8 cellular contexts compared by ENCODE assay signal in genomic region chr4:1683371-1683902, GRCh38. TPM values are rescaled to one million over a fixed set of nuclear protein-coding genes. Genes with fewer than 3 reads are reported as not detected.
DNase-seq lines count a peak whose midpoint lies in the region; ATAC-seq and TF ChIP-seq lines count a peak whose summit lies in the region.

No MANE protein-coding gene starts in this region.

- peak overlapping the region; percentile 69 for H3K4me3 Mint-ChIP-seq in activated CD8-positive, alpha-beta memory T cell treated with anti-CD3 and anti-CD28 coated beads, Interleukin-2, amount 10 ng/mL, durations not matched to agents 7 days and 5 days
- H3K4me3 Mint-ChIP-seq in activated CD8-positive, alpha-beta T cell treated with anti-CD3 and anti-CD28 coated beads, Interleukin-2, amount 10 ng/mL, durations not matched to agents 7 days and 5 days = peak overlapping the region; percentile 71

- H3K4me1 Mint-ChIP-seq in activated CD8-positive, alpha-beta memory T cell treated with anti-CD3 and anti-CD28 coated beads, Interleukin-2, amount 10 ng/mL, durations not matched to agents 7 days and 5 days = peaks cover 9% of the 10 kb centered on the region
- peaks cover 12% of the 10 kb centered on the region for H3K4me1 Mint-ChIP-seq in activated CD8-positive, alpha-beta T cell treated with anti-CD3 and anti-CD28 coated beads, Interleukin-2, amount 10 ng/mL, durations not matched to agents 7 days and 5 days (ENCODE audit: low read depth)

- no peak for DNase-seq in activated CD8-positive, alpha-beta memory T cell treated with anti-CD3 and anti-CD28 coated beads, Interleukin-2, amount 10 ng/mL, durations not matched to agents 7 days and 5 days
- no peak for DNase-seq in activated CD8-positive, alpha-beta memory T cell treated with anti-CD3 and anti-CD28 coated beads, Interleukin-2, amount 50 U/mL, for 4 hours
- peak; percentile 56 for DNase-seq in HS-27A (ENCODE audit: low read depth)
- DNase-seq in activated CD8-positive, alpha-beta T cell treated with anti-CD3 and anti-CD28 coated beads, Interleukin-2, amount 10 ng/mL, durations not matched to agents 7 days and 5 days = peak; percentile 46
- peak; percentile 73 for DNase-seq in fibroblast of villous mesenchyme (ENCODE audit: low read depth)
- no peak for DNase-seq in ecto neural progenitor cell (ENCODE audit: low spot score)

- TF ChIP-seq CTCF in fibroblast of villous mesenchyme (IDR thresholded peaks at IDR 0.05; ENCODE audit: insufficient read depth, low read depth, low read length) = no peak

- CTCF ChIA-PET in activated CD8-positive, alpha-beta memory T cell treated with anti-CD3 and anti-CD28 coated beads, Interleukin-2, amount 10 ng/mL, durations not matched to agents 7 days and 5 days (lab: Charles Lee) = interaction anchor here (1.0 to 2.1 kb wide), 3 partner anchors 10 to 109 kb away, joined by 3 to 11 read pairs (median 4); partner anchors contain the start of gene FGFR3
- CTCF ChIA-PET in activated CD8-positive, alpha-beta T cell treated with anti-CD3 and anti-CD28 coated beads, Interleukin-2, amount 10 ng/mL, durations not matched to agents 7 days and 5 days (lab: Charles Lee) = interaction anchor here (1.8 to 2.0 kb wide), 2 partner anchors 10 to 43 kb away, joined by 4 to 11 read pairs; no protein-coding TSS in a partner anchor

- H3K27me3 Mint-ChIP-seq in activated CD8-positive, alpha-beta memory T cell treated with anti-CD3 and anti-CD28 coated beads, Interleukin-2, amount 10 ng/mL, durations not matched to agents 7 days and 5 days = peaks cover 13% of the 10 kb centered on the region
- peaks cover 6% of the 10 kb centered on the region for H3K27me3 Mint-ChIP-seq in activated CD8-positive, alpha-beta T cell treated with anti-CD3 and anti-CD28 coated beads, Interleukin-2, amount 10 ng/mL, durations not matched to agents 7 days and 5 days (ENCODE audit: low read depth)

- H3K4me3 ChIP-seq in fibroblast of villous mesenchyme (ENCODE audit: low read depth, low read length) (peak overlapping the region; percentile 63), neuron (ENCODE audit: low read length) (peak overlapping the region; percentile 40)

- peaks cover 5% of the 10 kb centered on the region for H3K9me3 ChIP-seq in neuron (ENCODE audit: low read length)

- H3K27me3 ChIP-seq in neuron (ENCODE audit: insufficient read depth, low read length) = peaks cover 16% of the 10 kb centered on the region

- no peak for ATAC-seq in activated CD8-positive, alpha-beta memory T cell treated with anti-CD3 and anti-CD28 coated beads, Interleukin-2, amount 10 ng/mL, durations not matched to agents 7 days and 5 days
- ATAC-seq in activated CD8-positive, alpha-beta T cell treated with anti-CD3 and anti-CD28 coated beads, Interleukin-2, amount 10 ng/mL, durations not matched to agents 7 days and 5 days = peak; percentile 14
- no peak for ATAC-seq in HG03520 (IDR thresholded peaks at IDR 0.05; ENCODE audit: unreplicated experiment)

- POLR2A ChIA-PET in activated CD8-positive, alpha-beta T cell treated with anti-CD3 and anti-CD28 coated beads, Interleukin-2, amount 10 ng/mL, durations not matched to agents 7 days and 5 days (lab: Charles Lee) = interaction anchor here (0.6 kb wide), 1 partner anchor 839 kb away, joined by 3 read pairs; no protein-coding TSS in a partner anchor

- H3K9me3 Mint-ChIP-seq in activated CD8-positive, alpha-beta memory T cell treated with anti-CD3 and anti-CD28 coated beads, Interleukin-2, amount 10 ng/mL, durations not matched to agents 7 days and 5 days (ENCODE audit: low read depth) = no peaks in the 10 kb centered on the region
- no peaks in the 10 kb centered on the region for H3K9me3 Mint-ChIP-seq in activated CD8-positive, alpha-beta T cell treated with anti-CD3 and anti-CD28 coated beads, Interleukin-2, amount 10 ng/mL, durations not matched to agents 7 days and 5 days (ENCODE audit: insufficient read depth)

- H3K36me3 Mint-ChIP-seq in activated CD8-positive, alpha-beta memory T cell treated with anti-CD3 and anti-CD28 coated beads, Interleukin-2, amount 10 ng/mL, durations not matched to agents 7 days and 5 days = peaks cover 5% of the 10 kb centered on the region
- H3K36me3 Mint-ChIP-seq in activated CD8-positive, alpha-beta T cell treated with anti-CD3 and anti-CD28 coated beads, Interleukin-2, amount 10 ng/mL, durations not matched to agents 7 days and 5 days (ENCODE audit: low read depth) = no peaks in the 10 kb centered on the region

- no peaks in the 10 kb centered on the region for H3K36me3 ChIP-seq in neuron (ENCODE audit: insufficient read depth, low read length)

- H3K4me1 ChIP-seq in neuron (ENCODE audit: insufficient read depth, low read length) = no peaks in the 10 kb centered on the region

- peak overlapping the region; percentile 61 for H3K27ac Mint-ChIP-seq in activated CD8-positive, alpha-beta memory T cell treated with anti-CD3 and anti-CD28 coated beads, Interleukin-2, amount 10 ng/mL, durations not matched to agents 7 days and 5 days
- peak overlapping the region; percentile 64 for H3K27ac Mint-ChIP-seq in activated CD8-positive, alpha-beta T cell treated with anti-CD3 and anti-CD28 coated beads, Interleukin-2, amount 10 ng/mL, durations not matched to agents 7 days and 5 days

- peak overlapping the region; percentile 91 for H2AFZ ChIP-seq in neuron (ENCODE audit: low read depth, low read length)

RNA-seq across cellular contexts. Expression of gene FAM53A, which starts 0.7 kb away (rescaled TPM):
- 1 to 10 TPM in 1 of 2 experiments, under 1 TPM in 1; 0.23 to 1.6 TPM for total RNA-seq in activated CD8-positive, alpha-beta memory T cell treated with anti-CD3 and anti-CD28 coated beads, Interleukin-2, amount 10 ng/mL, durations not matched to agents 7 days and 5 days
- total RNA-seq in activated CD8-positive, alpha-beta T cell treated with anti-CD3 and anti-CD28 coated beads, Interleukin-2, amount 10 ng/mL, durations not matched to agents 7 days and 5 days = under 1 TPM; 0.45 to 0.91 TPM
- total RNA-seq in fibroblast of villous mesenchyme = 0.86 and 2.3 TPM in 2 replicates

RNA-seq across cellular contexts. Expression of gene SLBP, which starts 28.7 kb away (rescaled TPM):
- total RNA-seq in activated CD8-positive, alpha-beta memory T cell treated with anti-CD3 and anti-CD28 coated beads, Interleukin-2, amount 10 ng/mL, durations not matched to agents 7 days and 5 days = 100 to 1,000 TPM; 133 to 137 TPM
- total RNA-seq in activated CD8-positive, alpha-beta T cell treated with anti-CD3 and anti-CD28 coated beads, Interleukin-2, amount 10 ng/mL, durations not matched to agents 7 days and 5 days = 100 to 1,000 TPM; 132 to 136 TPM
- 63.0 and 69.6 TPM in 2 replicates for total RNA-seq in fibroblast of villous mesenchyme

RNA-seq across cellular contexts. Expression of gene TMEM129, which starts 37.7 kb away (rescaled TPM):
- total RNA-seq in activated CD8-positive, alpha-beta memory T cell treated with anti-CD3 and anti-CD28 coated beads, Interleukin-2, amount 10 ng/mL, durations not matched to agents 7 days and 5 days = 10 to 100 TPM; 22.5 to 24.7 TPM
- 10 to 100 TPM; 21.9 to 22.4 TPM for total RNA-seq in activated CD8-positive, alpha-beta T cell treated with anti-CD3 and anti-CD28 coated beads, Interleukin-2, amount 10 ng/mL, durations not matched to agents 7 days and 5 days
- total RNA-seq in fibroblast of villous mesenchyme = 31.1 and 34.5 TPM in 2 replicates

RNA-seq across cellular contexts. Expression of gene TACC3, which starts 37.9 kb away (rescaled TPM):
- 100 to 1,000 TPM; 246 to 315 TPM for total RNA-seq in activated CD8-positive, alpha-beta memory T cell treated with anti-CD3 and anti-CD28 coated beads, Interleukin-2, amount 10 ng/mL, durations not matched to agents 7 days and 5 days
- 100 to 1,000 TPM; 284 to 311 TPM for total RNA-seq in activated CD8-positive, alpha-beta T cell treated with anti-CD3 and anti-CD28 coated beads, Interleukin-2, amount 10 ng/mL, durations not matched to agents 7 days and 5 days
- total RNA-seq in fibroblast of villous mesenchyme = 9.0 and 16.0 TPM in 2 replicates

Comparison
In these comparisons a context has a peak if more than half of its experiments do, and no peak if none do; other contexts are left out.
1. DNase-seq: peak in HS-27A (single experiment), activated CD8-positive, alpha-beta T cell treated with anti-CD3 and anti-CD28 coated beads, Interleukin-2, amount 10 ng/mL, durations not matched to agents 7 days and 5 days (single experiment) and fibroblast of villous mesenchyme (single experiment); none in activated CD8-positive, alpha-beta memory T cell treated with anti-CD3 and anti-CD28 coated beads, Interleukin-2, amount 10 ng/mL, durations not matched to agents 7 days and 5 days (single experiment), activated CD8-positive, alpha-beta memory T cell treated with anti-CD3 and anti-CD28 coated beads, Interleukin-2, amount 50 U/mL, for 4 hours (single experiment) and ecto neural progenitor cell (single experiment).